In the genomic region with DNA sequence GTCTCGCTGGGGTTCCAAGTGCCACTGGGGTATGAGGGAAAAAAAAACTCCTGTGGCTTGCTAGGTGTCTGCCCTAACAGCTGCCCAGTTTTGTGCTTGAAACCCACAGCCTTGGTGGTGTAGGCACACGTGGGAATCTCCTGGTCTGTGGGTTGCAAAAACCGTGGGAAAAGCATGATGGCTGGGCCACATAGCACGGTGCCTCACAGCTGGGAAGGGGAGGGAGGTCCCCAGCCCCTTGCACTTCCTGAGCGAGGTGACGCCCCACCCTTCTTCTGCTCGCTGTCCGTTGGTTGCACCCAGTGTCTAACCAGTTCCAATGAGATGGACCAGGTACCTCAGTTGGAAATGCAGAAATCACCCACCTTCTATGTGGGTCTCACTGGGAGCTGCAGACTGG, we compare ENCODE assay signal across 3 cellular contexts.
"Had no signal": no experiment of that assay in that cellular context is flagged by ENCODE, and none has a peak within 500 bp of the region (broad histone marks: within the 10 kb centered on the region; RNA-seq: fewer than 3 reads in every experiment).

No MANE protein-coding gene starts in this region.

- DNase-seq: GDM1, GF-D8 had no signal

- H3K4me3 ChIP-seq: GM12878 had no signal

- ATAC-seq: GM12878 had no signal
